Comparison of ENCODE assay signal across 1 cellular context in the genomic region with DNA sequence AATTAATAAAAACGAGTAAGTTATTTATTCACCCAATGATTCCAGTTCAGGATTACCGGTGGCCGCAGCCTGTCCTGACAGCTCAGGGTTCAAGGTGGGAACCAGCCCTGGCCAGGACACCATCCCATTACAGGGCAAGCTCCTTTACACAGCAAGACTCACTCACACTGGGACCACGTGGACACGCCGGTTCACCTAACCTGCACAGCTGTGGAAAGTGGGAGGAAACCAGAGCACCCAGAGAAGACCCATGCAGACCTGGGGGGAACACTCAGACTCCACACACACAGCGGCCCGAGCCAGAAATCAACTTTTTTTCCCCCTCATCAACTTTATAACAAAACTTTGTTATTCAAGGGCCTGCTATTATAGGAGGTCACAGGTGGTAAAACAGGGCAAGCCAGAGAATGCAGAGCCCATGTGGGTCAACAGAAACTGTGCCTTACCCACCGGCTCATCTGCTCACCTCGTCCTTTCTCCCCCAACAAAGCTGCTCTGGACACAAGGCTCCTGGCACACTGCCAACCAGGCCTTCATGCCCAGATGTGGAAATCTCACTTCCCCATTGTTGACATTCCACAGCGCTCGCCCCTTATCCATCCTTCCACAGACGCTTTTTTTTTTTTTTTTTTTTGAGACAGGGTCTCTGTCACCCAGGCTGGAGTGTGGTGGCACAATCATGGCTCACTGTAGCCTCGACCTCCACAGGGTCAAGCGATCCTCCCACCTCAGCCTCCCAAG.
TF ChIP-seq lines count a peak whose summit lies in the region.

No MANE protein-coding gene starts in this region.

TF ChIP-seq in IMR-90, 13 proteins besides CTCF, POLR2A, EP300 and RAD21:
- TF ChIP-seq, protein P1, sequence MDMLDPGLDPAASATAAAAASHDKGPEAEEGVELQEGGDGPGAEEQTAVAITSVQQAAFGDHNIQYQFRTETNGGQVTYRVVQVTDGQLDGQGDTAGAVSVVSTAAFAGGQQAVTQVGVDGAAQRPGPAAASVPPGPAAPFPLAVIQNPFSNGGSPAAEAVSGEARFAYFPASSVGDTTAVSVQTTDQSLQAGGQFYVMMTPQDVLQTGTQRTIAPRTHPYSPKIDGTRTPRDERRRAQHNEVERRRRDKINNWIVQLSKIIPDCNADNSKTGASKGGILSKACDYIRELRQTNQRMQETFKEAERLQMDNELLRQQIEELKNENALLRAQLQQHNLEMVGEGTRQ (IDR thresholded peaks at IDR 0.05; ENCODE audit: low read depth, low read length): no peak
- TF ChIP-seq MAZ (IDR thresholded peaks at IDR 0.05; ENCODE audit: borderline replicate concordance, low read depth, low read length) (no peak), MAFK (IDR thresholded peaks at IDR 0.05; ENCODE audit: low read depth, low read length) (no peak), BHLHE40 (IDR thresholded peaks at IDR 0.05; ENCODE audit: low read depth, low read length) (no peak), MXI1 (IDR thresholded peaks at IDR 0.05; ENCODE audit: borderline replicate concordance, low read depth, low read length) (no peak), RCOR1 (IDR thresholded peaks at IDR 0.05; ENCODE audit: insufficient replicate concordance, low read length) (no peak), CEBPB (IDR thresholded peaks at IDR 0.05; ENCODE audit: low read depth, low read length) (no peak), FOS (IDR thresholded peaks at IDR 0.05; ENCODE audit: low read depth, low read length) (no peak), SMC3 (IDR thresholded peaks at IDR 0.05; ENCODE audit: low read depth, low read length) (no peak), NFE2L2 (IDR thresholded peaks at IDR 0.05; ENCODE audit: low read depth, low read length) (no peak), RFX5 (IDR thresholded peaks at IDR 0.05; ENCODE audit: low read depth, low read length) (no peak), CHD1 (IDR thresholded peaks at IDR 0.05; ENCODE audit: low read depth, low read length) (no peak)
- TF ChIP-seq, protein P2, sequence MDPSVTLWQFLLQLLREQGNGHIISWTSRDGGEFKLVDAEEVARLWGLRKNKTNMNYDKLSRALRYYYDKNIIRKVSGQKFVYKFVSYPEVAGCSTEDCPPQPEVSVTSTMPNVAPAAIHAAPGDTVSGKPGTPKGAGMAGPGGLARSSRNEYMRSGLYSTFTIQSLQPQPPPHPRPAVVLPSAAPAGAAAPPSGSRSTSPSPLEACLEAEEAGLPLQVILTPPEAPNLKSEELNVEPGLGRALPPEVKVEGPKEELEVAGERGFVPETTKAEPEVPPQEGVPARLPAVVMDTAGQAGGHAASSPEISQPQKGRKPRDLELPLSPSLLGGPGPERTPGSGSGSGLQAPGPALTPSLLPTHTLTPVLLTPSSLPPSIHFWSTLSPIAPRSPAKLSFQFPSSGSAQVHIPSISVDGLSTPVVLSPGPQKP (IDR thresholded peaks at IDR 0.05; ENCODE audit: borderline replicate concordance, low read depth, low read length): no peak
